Comparison of ENCODE assay signal across 1 cellular context in the genomic region with DNA sequence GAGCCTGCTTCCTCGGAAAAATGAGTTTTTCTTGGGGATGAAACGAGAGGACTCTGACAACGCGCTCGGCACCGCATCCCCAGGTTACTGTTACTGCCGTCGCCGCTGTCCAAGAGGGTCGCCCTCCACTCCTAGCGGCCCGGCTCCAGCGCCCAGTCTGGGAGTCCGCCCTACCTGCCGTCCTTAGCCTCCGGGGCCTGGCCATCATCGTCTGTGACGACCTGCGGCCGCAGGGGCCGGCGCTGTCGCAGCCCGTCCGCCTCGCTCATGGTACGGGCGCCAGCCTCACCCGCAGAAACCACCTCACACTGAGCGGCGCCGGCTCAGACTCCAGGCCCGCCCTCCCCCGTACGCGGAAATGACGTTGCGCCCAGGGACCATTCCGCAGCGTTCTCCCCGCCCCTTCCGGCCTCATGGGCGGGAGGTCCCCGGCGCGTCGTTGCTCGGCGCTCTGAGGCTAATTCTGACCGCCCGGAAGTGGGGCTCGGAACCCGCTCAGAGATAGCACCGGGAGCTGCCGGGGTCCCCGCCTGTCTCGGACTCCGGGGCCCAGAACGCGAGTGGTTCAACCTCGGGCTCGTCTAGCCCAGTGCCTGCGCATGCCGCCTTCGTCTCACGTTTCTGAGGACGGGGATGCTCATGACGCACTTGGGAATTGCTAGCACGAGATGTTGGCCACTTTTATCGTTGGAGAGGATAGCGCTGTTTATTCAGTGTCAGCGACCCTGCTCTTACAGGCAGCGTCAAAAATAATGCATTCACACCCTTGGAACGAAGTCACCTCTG.
TF ChIP-seq lines count a peak whose summit lies in the region.

A gene with protein sequence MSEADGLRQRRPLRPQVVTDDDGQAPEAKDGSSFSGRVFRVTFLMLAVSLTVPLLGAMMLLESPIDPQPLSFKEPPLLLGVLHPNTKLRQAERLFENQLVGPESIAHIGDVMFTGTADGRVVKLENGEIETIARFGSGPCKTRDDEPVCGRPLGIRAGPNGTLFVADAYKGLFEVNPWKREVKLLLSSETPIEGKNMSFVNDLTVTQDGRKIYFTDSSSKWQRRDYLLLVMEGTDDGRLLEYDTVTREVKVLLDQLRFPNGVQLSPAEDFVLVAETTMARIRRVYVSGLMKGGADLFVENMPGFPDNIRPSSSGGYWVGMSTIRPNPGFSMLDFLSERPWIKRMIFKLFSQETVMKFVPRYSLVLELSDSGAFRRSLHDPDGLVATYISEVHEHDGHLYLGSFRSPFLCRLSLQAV (minus strand): TSS at position 332 of the 786 bp plus-strand sequence. CDS start 63 bp downstream, at position 269.

TF ChIP-seq in GM12878, 131 proteins besides CTCF, POLR2A, EP300 and RAD21 (continued from another document):
- TF ChIP-seq, protein P1, sequence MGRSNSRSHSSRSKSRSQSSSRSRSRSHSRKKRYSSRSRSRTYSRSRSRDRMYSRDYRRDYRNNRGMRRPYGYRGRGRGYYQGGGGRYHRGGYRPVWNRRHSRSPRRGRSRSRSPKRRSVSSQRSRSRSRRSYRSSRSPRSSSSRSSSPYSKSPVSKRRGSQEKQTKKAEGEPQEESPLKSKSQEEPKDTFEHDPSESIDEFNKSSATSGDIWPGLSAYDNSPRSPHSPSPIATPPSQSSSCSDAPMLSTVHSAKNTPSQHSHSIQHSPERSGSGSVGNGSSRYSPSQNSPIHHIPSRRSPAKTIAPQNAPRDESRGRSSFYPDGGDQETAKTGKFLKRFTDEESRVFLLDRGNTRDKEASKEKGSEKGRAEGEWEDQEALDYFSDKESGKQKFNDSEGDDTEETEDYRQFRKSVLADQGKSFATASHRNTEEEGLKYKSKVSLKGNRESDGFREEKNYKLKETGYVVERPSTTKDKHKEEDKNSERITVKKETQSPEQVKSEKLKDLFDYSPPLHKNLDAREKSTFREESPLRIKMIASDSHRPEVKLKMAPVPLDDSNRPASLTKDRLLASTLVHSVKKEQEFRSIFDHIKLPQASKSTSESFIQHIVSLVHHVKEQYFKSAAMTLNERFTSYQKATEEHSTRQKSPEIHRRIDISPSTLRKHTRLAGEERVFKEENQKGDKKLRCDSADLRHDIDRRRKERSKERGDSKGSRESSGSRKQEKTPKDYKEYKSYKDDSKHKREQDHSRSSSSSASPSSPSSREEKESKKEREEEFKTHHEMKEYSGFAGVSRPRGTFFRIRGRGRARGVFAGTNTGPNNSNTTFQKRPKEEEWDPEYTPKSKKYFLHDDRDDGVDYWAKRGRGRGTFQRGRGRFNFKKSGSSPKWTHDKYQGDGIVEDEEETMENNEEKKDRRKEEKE (IDR thresholded peaks at IDR 0.05): no peak
- peak; percentile 76 for TF ChIP-seq RUNX3 (IDR thresholded peaks at IDR 0.05; ENCODE audit: low read length)
- 0 out of 2 replicates have a peak, but pooled peaks have one; percentile 25 for TF ChIP-seq STAT1 (conservative IDR thresholded peaks at IDR 0.05)
- TF ChIP-seq RFX5 (IDR thresholded peaks at IDR 0.05; ENCODE audit: low read depth, low read length): peak; percentile 46; the same call in 1 of the 2 replicates
- TF ChIP-seq, protein P2, sequence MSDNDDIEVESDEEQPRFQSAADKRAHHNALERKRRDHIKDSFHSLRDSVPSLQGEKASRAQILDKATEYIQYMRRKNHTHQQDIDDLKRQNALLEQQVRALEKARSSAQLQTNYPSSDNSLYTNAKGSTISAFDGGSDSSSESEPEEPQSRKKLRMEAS (IDR thresholded peaks at IDR 0.05; ENCODE audit: low read depth, low read length): peak; percentile 38
- TF ChIP-seq, protein P3, sequence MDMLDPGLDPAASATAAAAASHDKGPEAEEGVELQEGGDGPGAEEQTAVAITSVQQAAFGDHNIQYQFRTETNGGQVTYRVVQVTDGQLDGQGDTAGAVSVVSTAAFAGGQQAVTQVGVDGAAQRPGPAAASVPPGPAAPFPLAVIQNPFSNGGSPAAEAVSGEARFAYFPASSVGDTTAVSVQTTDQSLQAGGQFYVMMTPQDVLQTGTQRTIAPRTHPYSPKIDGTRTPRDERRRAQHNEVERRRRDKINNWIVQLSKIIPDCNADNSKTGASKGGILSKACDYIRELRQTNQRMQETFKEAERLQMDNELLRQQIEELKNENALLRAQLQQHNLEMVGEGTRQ (IDR thresholded peaks at IDR 0.05; ENCODE audit: borderline replicate concordance, low read depth, low read length): no peak
- TF ChIP-seq ATF7 (IDR thresholded peaks at IDR 0.05; ENCODE audit: low read depth): no peak
- peak; percentile 58; the same call in 1 of the 2 replicates for TF ChIP-seq RB1 (IDR thresholded peaks at IDR 0.05; ENCODE audit: borderline replicate concordance)
- TF ChIP-seq, protein P4, sequence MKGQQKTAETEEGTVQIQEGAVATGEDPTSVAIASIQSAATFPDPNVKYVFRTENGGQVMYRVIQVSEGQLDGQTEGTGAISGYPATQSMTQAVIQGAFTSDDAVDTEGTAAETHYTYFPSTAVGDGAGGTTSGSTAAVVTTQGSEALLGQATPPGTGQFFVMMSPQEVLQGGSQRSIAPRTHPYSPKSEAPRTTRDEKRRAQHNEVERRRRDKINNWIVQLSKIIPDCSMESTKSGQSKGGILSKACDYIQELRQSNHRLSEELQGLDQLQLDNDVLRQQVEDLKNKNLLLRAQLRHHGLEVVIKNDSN (IDR thresholded peaks at IDR 0.05; ENCODE audit: borderline replicate concordance, extremely low read length, insufficient read depth, low read depth, low read length): no peak
- no peak for TF ChIP-seq ZNF622 (IDR thresholded peaks at IDR 0.05)
- peak; percentile 63; the same call in 2 of the 3 replicates for TF ChIP-seq POU2F2 (IDR thresholded peaks at IDR 0.05; ENCODE audit: borderline replicate concordance, low read depth, low read length)
- no peak for TF ChIP-seq NR2C1 (IDR thresholded peaks at IDR 0.05)
- no peak for TF ChIP-seq SREBF2 (IDR thresholded peaks at IDR 0.05; ENCODE audit: low read length)
- no peak for TF ChIP-seq ZZZ3 (IDR thresholded peaks at IDR 0.05; ENCODE audit: control insufficient read depth, insufficient read length, low read depth)
- 0 out of 2 replicates have a peak, but pooled peaks have one; percentile 58 for TF ChIP-seq RCOR1 (conservative IDR thresholded peaks at IDR 0.05; ENCODE audit: low read depth, low read length)
- no peak for TF ChIP-seq JUND (IDR thresholded peaks at IDR 0.05; ENCODE audit: low read depth, low read length)
- TF ChIP-seq SUZ12 (IDR thresholded peaks at IDR 0.05; ENCODE audit: unreplicated experiment): no peak
- no peak for TF ChIP-seq ZNF217 (IDR thresholded peaks at IDR 0.05)
- TF ChIP-seq, protein P5, sequence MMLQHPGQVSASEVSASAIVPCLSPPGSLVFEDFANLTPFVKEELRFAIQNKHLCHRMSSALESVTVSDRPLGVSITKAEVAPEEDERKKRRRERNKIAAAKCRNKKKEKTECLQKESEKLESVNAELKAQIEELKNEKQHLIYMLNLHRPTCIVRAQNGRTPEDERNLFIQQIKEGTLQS (IDR thresholded peaks at IDR 0.05; ENCODE audit: borderline replicate concordance, extremely low read depth, low read depth, low read length): no peak
- no peak for TF ChIP-seq MTA2 (IDR thresholded peaks at IDR 0.05; ENCODE audit: low read depth)
- TF ChIP-seq BHLHE40 (IDR thresholded peaks at IDR 0.05; ENCODE audit: borderline replicate concordance in 1 of 2, low read depth in 2 of 2, low read length in 1 of 2): peak; percentile 57 to 84; a peak in 3 of 4 replicates
- peak; percentile 44; the same call in 1 of the 2 replicates for TF ChIP-seq CHD2 (IDR thresholded peaks at IDR 0.05; ENCODE audit: borderline replicate concordance, low read depth, low read length)
- TF ChIP-seq, protein P6, sequence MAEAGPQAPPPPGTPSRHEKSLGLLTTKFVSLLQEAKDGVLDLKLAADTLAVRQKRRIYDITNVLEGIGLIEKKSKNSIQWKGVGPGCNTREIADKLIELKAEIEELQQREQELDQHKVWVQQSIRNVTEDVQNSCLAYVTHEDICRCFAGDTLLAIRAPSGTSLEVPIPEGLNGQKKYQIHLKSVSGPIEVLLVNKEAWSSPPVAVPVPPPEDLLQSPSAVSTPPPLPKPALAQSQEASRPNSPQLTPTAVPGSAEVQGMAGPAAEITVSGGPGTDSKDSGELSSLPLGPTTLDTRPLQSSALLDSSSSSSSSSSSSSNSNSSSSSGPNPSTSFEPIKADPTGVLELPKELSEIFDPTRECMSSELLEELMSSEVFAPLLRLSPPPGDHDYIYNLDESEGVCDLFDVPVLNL (IDR thresholded peaks at IDR 0.05; ENCODE audit: low read depth, low read length): no peak
- no peak for TF ChIP-seq SMARCA5 (IDR thresholded peaks at IDR 0.05)
- TF ChIP-seq, protein P7, sequence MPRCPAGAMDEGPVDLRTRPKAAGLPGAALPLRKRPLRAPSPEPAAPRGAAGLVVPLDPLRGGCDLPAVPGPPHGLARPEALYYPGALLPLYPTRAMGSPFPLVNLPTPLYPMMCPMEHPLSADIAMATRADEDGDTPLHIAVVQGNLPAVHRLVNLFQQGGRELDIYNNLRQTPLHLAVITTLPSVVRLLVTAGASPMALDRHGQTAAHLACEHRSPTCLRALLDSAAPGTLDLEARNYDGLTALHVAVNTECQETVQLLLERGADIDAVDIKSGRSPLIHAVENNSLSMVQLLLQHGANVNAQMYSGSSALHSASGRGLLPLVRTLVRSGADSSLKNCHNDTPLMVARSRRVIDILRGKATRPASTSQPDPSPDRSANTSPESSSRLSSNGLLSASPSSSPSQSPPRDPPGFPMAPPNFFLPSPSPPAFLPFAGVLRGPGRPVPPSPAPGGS (IDR thresholded peaks at IDR 0.05; ENCODE audit: borderline replicate concordance, insufficient read depth, low read depth, low read length, poor library complexity, severe bottlenecking): no peak
- TF ChIP-seq ZNF207 (IDR thresholded peaks at IDR 0.05; ENCODE audit: borderline replicate concordance): peak; percentile 29; the same call in 1 of the 2 replicates
- TF ChIP-seq SIN3A (IDR thresholded peaks at IDR 0.05; ENCODE audit: low read depth, low read length): no peak
- no peak for TF ChIP-seq MYC (IDR thresholded peaks at IDR 0.05; ENCODE audit: insufficient read depth, insufficient read length, insufficient replicate concordance, low read length, severe bottlenecking)
- TF ChIP-seq, protein P8, sequence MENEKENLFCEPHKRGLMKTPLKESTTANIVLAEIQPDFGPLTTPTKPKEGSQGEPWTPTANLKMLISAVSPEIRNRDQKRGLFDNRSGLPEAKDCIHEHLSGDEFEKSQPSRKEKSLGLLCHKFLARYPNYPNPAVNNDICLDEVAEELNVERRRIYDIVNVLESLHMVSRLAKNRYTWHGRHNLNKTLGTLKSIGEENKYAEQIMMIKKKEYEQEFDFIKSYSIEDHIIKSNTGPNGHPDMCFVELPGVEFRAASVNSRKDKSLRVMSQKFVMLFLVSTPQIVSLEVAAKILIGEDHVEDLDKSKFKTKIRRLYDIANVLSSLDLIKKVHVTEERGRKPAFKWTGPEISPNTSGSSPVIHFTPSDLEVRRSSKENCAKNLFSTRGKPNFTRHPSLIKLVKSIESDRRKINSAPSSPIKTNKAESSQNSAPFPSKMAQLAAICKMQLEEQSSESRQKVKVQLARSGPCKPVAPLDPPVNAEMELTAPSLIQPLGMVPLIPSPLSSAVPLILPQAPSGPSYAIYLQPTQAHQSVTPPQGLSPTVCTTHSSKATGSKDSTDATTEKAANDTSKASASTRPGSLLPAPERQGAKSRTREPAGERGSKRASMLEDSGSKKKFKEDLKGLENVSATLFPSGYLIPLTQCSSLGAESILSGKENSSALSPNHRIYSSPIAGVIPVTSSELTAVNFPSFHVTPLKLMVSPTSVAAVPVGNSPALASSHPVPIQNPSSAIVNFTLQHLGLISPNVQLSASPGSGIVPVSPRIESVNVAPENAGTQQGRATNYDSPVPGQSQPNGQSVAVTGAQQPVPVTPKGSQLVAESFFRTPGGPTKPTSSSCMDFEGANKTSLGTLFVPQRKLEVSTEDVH (IDR thresholded peaks at IDR 0.05; ENCODE audit: low read depth, partially characterized antibody): no peak
- TF ChIP-seq ZNF24 (IDR thresholded peaks at IDR 0.05): no peak
TF ChIP-seq in GM12878: peak in this region for 52.
